In genomic region chr6:89116702-89117101, GRCh38 we compare ENCODE assay signal across 10 cellular contexts. TPM values are rescaled to one million over a fixed set of nuclear protein-coding genes. Genes with fewer than 3 reads are reported as not detected.
A peak's percentile ranks its signal among the peaks of the same experiment; 100 is the strongest.
DNase-seq lines count a peak whose midpoint lies in the region; ATAC-seq lines count a peak whose summit lies in the region.
"Had no signal": no experiment of that assay in that cellular context is flagged by ENCODE, and none has a peak within 500 bp of the region (broad histone marks: within the 10 kb centered on the region; RNA-seq: fewer than 3 reads in every experiment).

No MANE protein-coding gene starts in this region.

- H3K4me3 Mint-ChIP-seq in activated naive CD4-positive, alpha-beta T cell treated with anti-CD3 and anti-CD28 coated beads, Interleukin-2, amount 50 U/mL, for 24 hours, result peak overlapping the region; percentile 91
- peak overlapping the region; percentile 84 for H3K4me3 Mint-ChIP-seq in memory B cell

- H3K4me3 ChIP-seq in adipocyte (ENCODE audit: low read length), result peak overlapping the region; percentile 85
- H3K4me3 ChIP-seq in thymus (ENCODE audit: low read length), result peak overlapping the region; percentile 63

- no peaks in the 10 kb centered on the region for H3K9me3 Mint-ChIP-seq in activated naive CD4-positive, alpha-beta T cell treated with anti-CD3 and anti-CD28 coated beads, Interleukin-2, amount 50 U/mL, for 24 hours
- H3K9me3 Mint-ChIP-seq in memory B cell, result peaks cover 2% of the 10 kb centered on the region

- H3K27me3 ChIP-seq in adipocyte (replicated peaks; ENCODE audit: control insufficient read depth, insufficient read depth, low read length) (no peaks in the 10 kb centered on the region), thymus (ENCODE audit: control insufficient read depth, insufficient read depth) (peaks cover 3% of the 10 kb centered on the region)

- no peak overlapping the region for H3K27ac ChIP-seq in thymus (ENCODE audit: low read depth)
- H3K27ac ChIP-seq: C4-2B had no signal

- peak overlapping the region; percentile 31 for H3K27ac Mint-ChIP-seq in activated naive CD4-positive, alpha-beta T cell treated with anti-CD3 and anti-CD28 coated beads, Interleukin-2, amount 50 U/mL, for 24 hours
- H3K27ac Mint-ChIP-seq in memory B cell, result no peak overlapping the region

- DNase-seq in activated naive CD4-positive, alpha-beta T cell treated with Interleukin-2 at 50 U/mL for 16 hours, result no peak
- DNase-seq in adipocyte (ENCODE audit: low read depth) (no peak), memory B cell (ENCODE audit: low spot score in 2 of 2) (no peak), NCI-H82 (lab: John Stamatoyannopoulos, UW) (no peak)
- no peak for DNase-seq in activated effector memory CD4-positive, alpha-beta T cell treated with anti-CD3 and anti-CD28 coated beads, Interleukin-2, amount 50 U/mL, for 16 hours
- DNase-seq: stimulated activated CD4-positive, alpha-beta T cell treated with anti-CD3 and anti-CD28 coated beads, Interleukin-15, amount 100 ng/mL, for 24 hours had no signal

- H3K36me3 ChIP-seq in adipocyte (ENCODE audit: control insufficient read depth, insufficient read depth, low read length, severe bottlenecking) (no peaks in the 10 kb centered on the region), thymus (ENCODE audit: control insufficient read depth, insufficient read depth) (no peaks in the 10 kb centered on the region)

- H3K9me3 ChIP-seq in adipocyte (ENCODE audit: control insufficient read depth, low read length), result no peaks in the 10 kb centered on the region
- no peaks in the 10 kb centered on the region for H3K9me3 ChIP-seq in thymus (ENCODE audit: control insufficient read depth)

- peaks cover 5% of the 10 kb centered on the region for H3K4me1 ChIP-seq in adipocyte (ENCODE audit: control insufficient read depth, insufficient read depth, low read length)
- H3K4me1 ChIP-seq in thymus (ENCODE audit: control insufficient read depth, insufficient read depth, low read length), result peaks cover 4% of the 10 kb centered on the region

- WGBS in thymus, result 70% methylated on average over 6 of the region's 6 CpGs

- no peaks in the 10 kb centered on the region for H3K36me3 Mint-ChIP-seq in activated naive CD4-positive, alpha-beta T cell treated with anti-CD3 and anti-CD28 coated beads, Interleukin-2, amount 50 U/mL, for 24 hours
- peaks cover 4% of the 10 kb centered on the region for H3K36me3 Mint-ChIP-seq in memory B cell

- ATAC-seq in memory B cell (ENCODE audit: low read depth) (no peak), HG02884 (IDR thresholded peaks at IDR 0.05; ENCODE audit: unreplicated experiment) (no peak)

- peaks cover 7% of the 10 kb centered on the region for H3K4me1 Mint-ChIP-seq in activated naive CD4-positive, alpha-beta T cell treated with anti-CD3 and anti-CD28 coated beads, Interleukin-2, amount 50 U/mL, for 24 hours
- H3K4me1 Mint-ChIP-seq in memory B cell, result peaks cover 6% of the 10 kb centered on the region

- peaks cover 5% of the 10 kb centered on the region for H3K27me3 Mint-ChIP-seq in activated naive CD4-positive, alpha-beta T cell treated with anti-CD3 and anti-CD28 coated beads, Interleukin-2, amount 50 U/mL, for 24 hours
- no peaks in the 10 kb centered on the region for H3K27me3 Mint-ChIP-seq in memory B cell

- peak overlapping the region; percentile 78 for H3K9ac ChIP-seq in adipocyte (ENCODE audit: low read length)

RNA-seq across cellular contexts. Expression of gene SRSF12, which starts 1.2 kb away (rescaled TPM):
- 1.2 TPM for polyA plus RNA-seq in thymus

RNA-seq across cellular contexts. Expression of gene PM20D2, which starts 29.2 kb away (rescaled TPM):
- polyA plus RNA-seq in thymus, result 17.2 TPM

RNA-seq across cellular contexts. Expression of gene PNRC1, which starts 36.2 kb away (rescaled TPM):
- polyA plus RNA-seq in thymus, result 230 TPM
